Comparison of ENCODE assay signal across 20 cellular contexts in genomic region chr15:63344737-63345390, GRCh38. TPM values are rescaled to one million over a fixed set of nuclear protein-coding genes. Genes with fewer than 3 reads are reported as not detected.
DNase-seq lines count a peak whose midpoint lies in the region; ATAC-seq, FAIRE-seq and TF ChIP-seq lines count a peak whose summit lies in the region.
"Had no signal": no experiment of that assay in that cellular context is flagged by ENCODE, and none has a peak within 500 bp of the region (broad histone marks: within the 10 kb centered on the region; RNA-seq: fewer than 3 reads in every experiment).

No MANE protein-coding gene starts in this region.

- peak overlapping the region; percentile 20 for H3K27ac Mint-ChIP-seq in stimulated activated naive B cell treated with anti-CD40 and anti-IgM and Interleukin-4, amounts not matched to agents 10 μg/mL and 1 μg/mL and 100 μg/mL, for 72 hours
- H3K27ac Mint-ChIP-seq: activated CD4-positive, alpha-beta memory T cell treated with anti-CD3 and anti-CD28 coated beads, Interleukin-2, amount 10 ng/mL, durations not matched to agents 7 days and 5 days; activated naive CD8-positive, alpha-beta T cell treated with anti-CD3 and anti-CD28 coated beads for 36 hours had no signal

- no peak for ATAC-seq in stimulated activated naive B cell treated with anti-CD40 and anti-IgM and Interleukin-4, amounts not matched to agents 10 μg/mL and 1 μg/mL and 100 μg/mL, for 72 hours (replicated peaks)
- ATAC-seq: activated T-cell treated with anti-CD3 and anti-CD28 coated beads, Interleukin-2, amount 50 U/mL, for 4 hours; GM12878; heart left ventricle had no signal

- peak; percentile 7 for DNase-seq in NK-92 treated with Interleukin-12 subunit alpha and Interleukin-12 subunit beta, amount 100 ng/mL, for 24 hours (lab: John Stamatoyannopoulos, UW)
- DNase-seq in NK-92 (lab: John Stamatoyannopoulos, UW; ENCODE audit: unreplicated experiment) (no peak), RPMI7951 (ENCODE audit: low read depth) (peak; percentile 75), erythroblast (lab: John Stamatoyannopoulos, UW) (peak; percentile 81 to 83), AML-193 (lab: John Stamatoyannopoulos, UW) (no peak), AG08396 (ENCODE audit: low spot score) (no peak), urothelium cell line (ENCODE audit: low spot score) (no peak)
- DNase-seq in stimulated activated naive B cell treated with anti-CD40 and anti-IgM and Interleukin-4, amounts not matched to agents 10 μg/mL and 1 μg/mL and 100 μg/mL, for 72 hours, result no peak
- DNase-seq: activated CD4-positive, alpha-beta memory T cell treated with anti-CD3 and anti-CD28 coated beads, Interleukin-2, amount 10 ng/mL, durations not matched to agents 7 days and 5 days; activated naive CD8-positive, alpha-beta T cell treated with anti-CD3 and anti-CD28 coated beads for 36 hours; activated T-cell treated with anti-CD3 and anti-CD28 coated beads, Interleukin-2, amount 50 U/mL, for 4 hours; heart left ventricle; MV-4-11; naive B cell; NCI-H69; PC-9; SW 1271; thyroid gland had no signal

- H3K4me1 Mint-ChIP-seq in stimulated activated naive B cell treated with anti-CD40 and anti-IgM and Interleukin-4, amounts not matched to agents 10 μg/mL and 1 μg/mL and 100 μg/mL, for 72 hours, result peaks cover 38 to 61% of the 10 kb centered on the region in 2 donors

- FAIRE-seq in urothelium cell line (lab: Jason Lieb, UNC), result no peak
- FAIRE-seq: A204.1, GM12878 had no signal

- H3K36me3 Mint-ChIP-seq in stimulated activated naive B cell treated with anti-CD40 and anti-IgM and Interleukin-4, amounts not matched to agents 10 μg/mL and 1 μg/mL and 100 μg/mL, for 72 hours, result no peaks in the 10 kb centered on the region
- H3K36me3 Mint-ChIP-seq: activated naive CD8-positive, alpha-beta T cell treated with anti-CD3 and anti-CD28 coated beads for 36 hours; naive B cell had no signal

- H3K27me3 Mint-ChIP-seq in stimulated activated naive B cell treated with anti-CD40 and anti-IgM and Interleukin-4, amounts not matched to agents 10 μg/mL and 1 μg/mL and 100 μg/mL, for 72 hours, result peaks cover 4 to 5% of the 10 kb centered on the region in 2 donors
- H3K27me3 Mint-ChIP-seq: activated naive CD8-positive, alpha-beta T cell treated with anti-CD3 and anti-CD28 coated beads for 36 hours; naive B cell had no signal

- H3K4me3 Mint-ChIP-seq in stimulated activated naive B cell treated with anti-CD40 and anti-IgM and Interleukin-4, amounts not matched to agents 10 μg/mL and 1 μg/mL and 100 μg/mL, for 72 hours, result no peak overlapping the region
- H3K4me3 Mint-ChIP-seq: activated CD4-positive, alpha-beta memory T cell treated with anti-CD3 and anti-CD28 coated beads, Interleukin-2, amount 10 ng/mL, durations not matched to agents 7 days and 5 days; activated naive CD8-positive, alpha-beta T cell treated with anti-CD3 and anti-CD28 coated beads for 36 hours; activated T-cell treated with anti-CD3 and anti-CD28 coated beads, Interleukin-2, amount 50 U/mL, for 4 hours had no signal

- no peak for TF ChIP-seq POLR2A in erythroblast (IDR thresholded peaks at IDR 0.05; ENCODE audit: low read length)

- H3K9me3 Mint-ChIP-seq in stimulated activated naive B cell treated with anti-CD40 and anti-IgM and Interleukin-4, amounts not matched to agents 10 μg/mL and 1 μg/mL and 100 μg/mL, for 72 hours, result no peaks in the 10 kb centered on the region
- H3K9me3 Mint-ChIP-seq: activated CD4-positive, alpha-beta memory T cell treated with anti-CD3 and anti-CD28 coated beads, Interleukin-2, amount 10 ng/mL, durations not matched to agents 7 days and 5 days; activated naive CD8-positive, alpha-beta T cell treated with anti-CD3 and anti-CD28 coated beads for 36 hours; activated T-cell treated with anti-CD3 and anti-CD28 coated beads, Interleukin-2, amount 50 U/mL, for 4 hours; naive B cell had no signal

RNA-seq across cellular contexts. Expression of gene CA12, which starts 36.8 kb away (rescaled TPM):
- total RNA-seq in RPMI7951 (2014; rRNA removed; shearing (Covaris generic)), result 23.3 and 30.2 TPM in 2 replicates

Comparison
In these comparisons a context has a peak if more than half of its experiments do, and no peak if none do; other contexts are left out.
1. DNase-seq: peak in NK-92 treated with Interleukin-12 subunit alpha and Interleukin-12 subunit beta, amount 100 ng/mL, for 24 hours (single experiment), RPMI7951 (single experiment) and erythroblast (2 of 2); none in NK-92 (single experiment), stimulated activated naive B cell treated with anti-CD40 and anti-IgM and Interleukin-4, amounts not matched to agents 10 μg/mL and 1 μg/mL and 100 μg/mL, for 72 hours (single experiment), AML-193 (0 of 2), AG08396 (single experiment) and urothelium cell line (single experiment).